ENCODE assay signal across 1 cellular context in genomic region chr16:84647830-84648594, GRCh38.
TF ChIP-seq lines count a peak whose summit lies in the region.

Gene KLHL36 (plus strand): TSS chr16:84648511. CDS start chr16:84650868, 2,357 bp downstream.

TF ChIP-seq in HepG2, 621 proteins besides CTCF, POLR2A, EP300 and RAD21 (continued from another document and continues in another):
- 0 out of 2 replicates have a peak, but pooled peaks have one; percentile 27 for TF ChIP-seq TFE3 (CRISPR knock-in tag; IDR thresholded peaks at IDR 0.05)
- TF ChIP-seq TEAD3 (CRISPR knock-in tag; optimal IDR thresholded peaks at IDR 0.05; ENCODE audit: borderline replicate concordance), result peak; percentile 35
- peak; percentile 64; the same call in 1 of the 2 replicates for TF ChIP-seq JUND (CRISPR knock-in tag; IDR thresholded peaks at IDR 0.05)
- 0 out of 2 replicates have a peak, but pooled peaks have one; percentile 54 for TF ChIP-seq ZNF790 (CRISPR knock-in tag; IDR thresholded peaks at IDR 0.05; ENCODE audit: borderline replicate concordance)
- TF ChIP-seq TFDP1 (CRISPR knock-in tag; IDR thresholded peaks at IDR 0.05; ENCODE audit: borderline replicate concordance), result peak; percentile 89; the same call in 1 of the 2 replicates
- TF ChIP-seq ZKSCAN8 (CRISPR knock-in tag; IDR thresholded peaks at IDR 0.05; ENCODE audit: borderline replicate concordance), result 0 out of 2 replicates have a peak, but pooled peaks have one; percentile 38
- TF ChIP-seq, protein P1, sequence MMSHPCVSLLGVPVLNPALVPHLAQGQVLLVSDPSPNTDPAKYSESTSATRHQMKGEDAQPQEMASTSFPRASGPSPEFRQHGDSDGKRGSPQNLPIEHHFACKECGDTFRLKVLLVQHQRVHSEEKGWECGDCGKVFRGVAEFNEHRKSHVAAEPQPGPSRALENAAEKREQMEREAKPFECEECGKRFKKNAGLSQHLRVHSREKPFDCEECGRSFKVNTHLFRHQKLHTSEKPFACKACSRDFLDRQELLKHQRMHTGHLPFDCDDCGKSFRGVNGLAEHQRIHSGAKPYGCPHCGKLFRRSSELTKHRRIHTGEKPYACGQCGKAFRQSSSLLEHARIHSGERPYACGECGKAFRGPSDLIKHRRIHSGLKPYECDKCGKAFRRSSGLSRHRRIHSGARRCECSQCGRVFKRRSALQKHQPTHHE (CRISPR knock-in tag; IDR thresholded peaks at IDR 0.05; ENCODE audit: borderline replicate concordance), result peak; percentile 59; the same call in 1 of the 2 replicates
- no peak for TF ChIP-seq ZNF30 (CRISPR knock-in tag; IDR thresholded peaks at IDR 0.05)
- TF ChIP-seq AGO1 (IDR thresholded peaks at IDR 0.05; ENCODE audit: low read depth, low read length, poor library complexity, severe bottlenecking), result no peak
- TF ChIP-seq, protein P2, sequence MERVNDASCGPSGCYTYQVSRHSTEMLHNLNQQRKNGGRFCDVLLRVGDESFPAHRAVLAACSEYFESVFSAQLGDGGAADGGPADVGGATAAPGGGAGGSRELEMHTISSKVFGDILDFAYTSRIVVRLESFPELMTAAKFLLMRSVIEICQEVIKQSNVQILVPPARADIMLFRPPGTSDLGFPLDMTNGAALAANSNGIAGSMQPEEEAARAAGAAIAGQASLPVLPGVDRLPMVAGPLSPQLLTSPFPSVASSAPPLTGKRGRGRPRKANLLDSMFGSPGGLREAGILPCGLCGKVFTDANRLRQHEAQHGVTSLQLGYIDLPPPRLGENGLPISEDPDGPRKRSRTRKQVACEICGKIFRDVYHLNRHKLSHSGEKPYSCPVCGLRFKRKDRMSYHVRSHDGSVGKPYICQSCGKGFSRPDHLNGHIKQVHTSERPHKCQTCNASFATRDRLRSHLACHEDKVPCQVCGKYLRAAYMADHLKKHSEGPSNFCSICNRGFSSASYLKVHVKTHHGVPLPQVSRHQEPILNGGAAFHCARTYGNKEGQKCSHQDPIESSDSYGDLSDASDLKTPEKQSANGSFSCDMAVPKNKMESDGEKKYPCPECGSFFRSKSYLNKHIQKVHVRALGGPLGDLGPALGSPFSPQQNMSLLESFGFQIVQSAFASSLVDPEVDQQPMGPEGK (CRISPR knock-in tag; IDR thresholded peaks at IDR 0.05), result peak; percentile 60; the same call in 1 of the 2 replicates
- peak; percentile 93; the same call in 1 of the 2 replicates for TF ChIP-seq ZNF724P (CRISPR knock-in tag; IDR thresholded peaks at IDR 0.05; ENCODE audit: borderline replicate concordance)
- 0 out of 2 replicates have a peak, but pooled peaks have one; percentile 39 for TF ChIP-seq ZNF605 (CRISPR knock-in tag; IDR thresholded peaks at IDR 0.05)
- TF ChIP-seq ZNF607 (CRISPR knock-in tag; IDR thresholded peaks at IDR 0.05; ENCODE audit: borderline replicate concordance), result peak; percentile 76; the same call in 1 of the 2 replicates
- TF ChIP-seq ARNT2 (CRISPR knock-in tag; IDR thresholded peaks at IDR 0.05; ENCODE audit: low read depth), result peak; percentile 94
- TF ChIP-seq, protein P3, sequence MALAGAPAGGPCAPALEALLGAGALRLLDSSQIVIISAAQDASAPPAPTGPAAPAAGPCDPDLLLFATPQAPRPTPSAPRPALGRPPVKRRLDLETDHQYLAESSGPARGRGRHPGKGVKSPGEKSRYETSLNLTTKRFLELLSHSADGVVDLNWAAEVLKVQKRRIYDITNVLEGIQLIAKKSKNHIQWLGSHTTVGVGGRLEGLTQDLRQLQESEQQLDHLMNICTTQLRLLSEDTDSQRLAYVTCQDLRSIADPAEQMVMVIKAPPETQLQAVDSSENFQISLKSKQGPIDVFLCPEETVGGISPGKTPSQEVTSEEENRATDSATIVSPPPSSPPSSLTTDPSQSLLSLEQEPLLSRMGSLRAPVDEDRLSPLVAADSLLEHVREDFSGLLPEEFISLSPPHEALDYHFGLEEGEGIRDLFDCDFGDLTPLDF (CRISPR knock-in tag; IDR thresholded peaks at IDR 0.05), result no peak
- TF ChIP-seq ATF5 (CRISPR knock-in tag; IDR thresholded peaks at IDR 0.05; ENCODE audit: low read depth), result 0 out of 2 replicates have a peak, but pooled peaks have one; percentile 85
- TF ChIP-seq ZNF451 (CRISPR knock-in tag; IDR thresholded peaks at IDR 0.05), result 0 out of 2 replicates have a peak, but pooled peaks have one; percentile 53
- no peak for TF ChIP-seq ZBTB40 (IDR thresholded peaks at IDR 0.05)
- peak; percentile 87 for TF ChIP-seq ZBTB40 (CRISPR knock-in tag; IDR thresholded peaks at IDR 0.05)
- TF ChIP-seq, protein P4, sequence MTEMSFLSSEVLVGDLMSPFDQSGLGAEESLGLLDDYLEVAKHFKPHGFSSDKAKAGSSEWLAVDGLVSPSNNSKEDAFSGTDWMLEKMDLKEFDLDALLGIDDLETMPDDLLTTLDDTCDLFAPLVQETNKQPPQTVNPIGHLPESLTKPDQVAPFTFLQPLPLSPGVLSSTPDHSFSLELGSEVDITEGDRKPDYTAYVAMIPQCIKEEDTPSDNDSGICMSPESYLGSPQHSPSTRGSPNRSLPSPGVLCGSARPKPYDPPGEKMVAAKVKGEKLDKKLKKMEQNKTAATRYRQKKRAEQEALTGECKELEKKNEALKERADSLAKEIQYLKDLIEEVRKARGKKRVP (CRISPR knock-in tag; IDR thresholded peaks at IDR 0.05), result 0 out of 4 replicates have a peak, but pooled peaks of 1 of the 2 experiments have one; percentile 30
- TF ChIP-seq ZMYM4 (CRISPR knock-in tag; IDR thresholded peaks at IDR 0.05), result peak; percentile 33; the same call in 1 of the 2 replicates
- TF ChIP-seq ZNF253 (CRISPR knock-in tag; IDR thresholded peaks at IDR 0.05; ENCODE audit: borderline replicate concordance), result peak; percentile 91
- TF ChIP-seq ZNF276 (CRISPR knock-in tag; IDR thresholded peaks at IDR 0.05; ENCODE audit: low read depth), result peak; percentile 83; the same call in 1 of the 2 replicates
- TF ChIP-seq ZNF510 (CRISPR knock-in tag; IDR thresholded peaks at IDR 0.05; ENCODE audit: low read depth), result peak; percentile 84
- 0 out of 2 replicates have a peak, but pooled peaks have one; percentile 45 for TF ChIP-seq SSRP1 (CRISPR knock-in tag; IDR thresholded peaks at IDR 0.05)
